ENCODE assay signal across 14 cellular contexts in the genomic region with DNA sequence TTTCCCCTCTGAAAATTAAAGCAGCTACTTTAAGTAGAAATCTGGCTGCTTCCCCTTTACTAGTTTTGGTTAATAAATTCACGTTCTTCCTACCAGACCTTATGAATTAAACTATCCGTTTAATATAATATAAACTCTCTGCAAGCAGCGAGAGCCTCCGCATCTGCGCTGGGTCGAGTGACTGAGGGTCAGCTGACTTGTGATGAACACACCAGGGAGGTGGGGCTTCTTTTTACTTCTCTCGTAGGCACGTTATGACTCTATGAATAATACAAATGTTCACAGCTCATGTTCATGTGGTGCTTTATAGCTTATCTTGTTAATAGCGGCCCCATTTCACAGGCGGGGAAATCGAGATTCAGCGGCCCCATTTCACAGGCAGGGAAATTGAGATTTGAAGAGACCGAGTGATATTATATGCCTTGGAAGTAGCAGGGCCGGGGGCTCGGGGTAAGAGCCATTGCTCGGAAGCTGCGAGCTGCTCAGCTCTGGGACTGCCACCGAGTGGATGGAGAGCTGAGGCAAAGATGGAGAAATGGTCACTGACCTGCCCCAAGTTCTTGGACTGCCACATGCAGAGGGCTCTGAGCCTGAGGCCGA. TPM values are rescaled to one million over a fixed set of nuclear protein-coding genes. Genes with fewer than 3 reads are reported as not detected.
DNase-seq lines count a peak whose midpoint lies in the region; ATAC-seq and TF ChIP-seq lines count a peak whose summit lies in the region.
"Had no signal": no experiment of that assay in that cellular context is flagged by ENCODE, and none has a peak within 500 bp of the region (broad histone marks: within the 10 kb centered on the region; RNA-seq: fewer than 3 reads in every experiment).

No MANE protein-coding gene starts in this region.

- no peak overlapping the region for H4K91ac ChIP-seq in H9 (ENCODE audit: insufficient read length, low read depth, low read length)

- H4K20me1 ChIP-seq in H9 (ENCODE audit: control insufficient read depth, insufficient read depth, insufficient read length) = peaks cover 3% of the 10 kb centered on the region

- H3K4me3 Mint-ChIP-seq in effector memory CD8-positive, alpha-beta T cell = peak overlapping the region; percentile 51 to 53
- peak overlapping the region; percentile 2 to 85 (median 57) for H3K4me3 Mint-ChIP-seq in naive thymus-derived CD4-positive, alpha-beta T cell
- H3K4me3 Mint-ChIP-seq in H9 = no peak overlapping the region

- TF ChIP-seq CTCF in H9 (conservative IDR thresholded peaks at IDR 0.05) = no peak

- no peaks in the 10 kb centered on the region for H3K4me1 ChIP-seq in ACC112 (ENCODE audit: control insufficient read depth, insufficient read depth, low read length, unreplicated experiment)
- H3K4me1 ChIP-seq in naive thymus-derived CD4-positive, alpha-beta T cell (ENCODE audit: control insufficient read depth in 2 of 2, insufficient read depth in 2 of 2, low read length in 2 of 2) = peaks cover 10 to 38% of the 10 kb centered on the region in 2 donors
- peaks cover 7% of the 10 kb centered on the region; the same call in 1 of the 2 replicates for H3K4me1 ChIP-seq in H9 (ENCODE audit: insufficient read depth, low read length)

- peaks cover 7% of the 10 kb centered on the region for H3K36me3 Mint-ChIP-seq in effector memory CD8-positive, alpha-beta T cell (ENCODE audit: insufficient read depth)
- peaks cover 0 to 38% (median 0%) of the 10 kb centered on the region in 5 donors for H3K36me3 Mint-ChIP-seq in naive thymus-derived CD4-positive, alpha-beta T cell
- peaks cover 0 to 10% (median 0%) of the 10 kb centered on the region in 3 experiments; a peak in 2 of 7 replicates for H3K36me3 Mint-ChIP-seq in H9 (ENCODE audit: insufficient read depth in 1 of 3, low read depth in 3 of 3)

- ATAC-seq in effector memory CD8-positive, alpha-beta T cell (replicated peaks) = no peak
- no peak for ATAC-seq in naive thymus-derived CD4-positive, alpha-beta T cell

- no peak overlapping the region for H3K18ac ChIP-seq in H9 (ENCODE audit: insufficient read length, low read depth, low read length)

- H3K9ac ChIP-seq in H9 (ENCODE audit: extremely low read depth, insufficient read length, low read length) = no peak overlapping the region

- POLR2A ChIA-PET in naive thymus-derived CD4-positive, alpha-beta T cell (lab: Charles Lee) = interaction anchor here (0.6 kb wide), 1 partner anchor 13 kb away, joined by 3 read pairs; no protein-coding TSS in a partner anchor

- H2BK5ac ChIP-seq in H9 (ENCODE audit: insufficient read length, low read length) = no peak overlapping the region

- H3K4me1 Mint-ChIP-seq in effector memory CD8-positive, alpha-beta T cell (ENCODE audit: low read depth in 2 of 2) = peaks cover 43 to 45% of the 10 kb centered on the region in 2 donors
- H3K4me1 Mint-ChIP-seq in naive thymus-derived CD4-positive, alpha-beta T cell = peaks cover 48 to 66% (median 55%) of the 10 kb centered on the region in 7 donors
- peaks cover 39 to 51% of the 10 kb centered on the region in 2 experiments for H3K4me1 Mint-ChIP-seq in H9

- H3K79me1 ChIP-seq in H9 (ENCODE audit: insufficient read depth, low read depth, low read length, poor library complexity, severe bottlenecking) = no peaks in the 10 kb centered on the region

- H3K14ac ChIP-seq in H9 (ENCODE audit: insufficient read depth, low read length) = no peak overlapping the region

- H2AK5ac ChIP-seq in H9 (ENCODE audit: insufficient read length, low read length) = no peak overlapping the region

- no peak overlapping the region for H3K56ac ChIP-seq in H9 (ENCODE audit: insufficient read length, low read depth, low read length)

- H2BK20ac ChIP-seq in H9 (ENCODE audit: low read depth, low read length, poor library complexity, severe bottlenecking) = no peak overlapping the region

- H2BK12ac ChIP-seq in H9 (ENCODE audit: insufficient read length, low read depth, low read length) = no peak overlapping the region

- H3K4me2 ChIP-seq in H9 (ENCODE audit: insufficient read depth, insufficient read length, low read length) = no peak overlapping the region

- CTCF ChIA-PET in naive thymus-derived CD4-positive, alpha-beta T cell (lab: Charles Lee) = no interaction called here

- no peak overlapping the region for H4K8ac ChIP-seq in H9 (replicated peaks; ENCODE audit: insufficient read length, low read depth, low read length)

- H3K27me3 ChIP-seq in ACC112 (ENCODE audit: insufficient read depth, low read length) = peaks cover 52% of the 10 kb centered on the region
- H3K27me3 ChIP-seq in naive thymus-derived CD4-positive, alpha-beta T cell (ENCODE audit: control insufficient read depth in 2 of 2, insufficient read depth in 2 of 2, low read length in 2 of 2) = no peaks in the 10 kb centered on the region
- H3K27me3 ChIP-seq in H9 (ENCODE audit: insufficient read depth, low read length) = no peaks in the 10 kb centered on the region

- no peaks in the 10 kb centered on the region for H3K23me2 ChIP-seq in H9 (ENCODE audit: insufficient read length, low read depth, low read length, poor library complexity, severe bottlenecking)

- H3T11ph ChIP-seq in H9 (ENCODE audit: low read length) = no peak overlapping the region

- H3K27ac Mint-ChIP-seq in effector memory CD8-positive, alpha-beta T cell = peak overlapping the region; percentile 52 to 72
- H3K27ac Mint-ChIP-seq in naive thymus-derived CD4-positive, alpha-beta T cell = peak overlapping the region in 8 of 9 donors; percentile 3 to 99 (median 66)
- H3K27ac Mint-ChIP-seq in H9 = no peak overlapping the region

- peak overlapping the region; percentile 70 for H3K4me3 ChIP-seq in ACC112 (ENCODE audit: low read depth, low read length)
- no peak overlapping the region for H3K4me3 ChIP-seq in naive thymus-derived CD4-positive, alpha-beta T cell (ENCODE audit: low read length)

- no peak overlapping the region for H4K5ac ChIP-seq in H9 (ENCODE audit: insufficient read length, low read depth, low read length)

- H3K23ac ChIP-seq in H9 (ENCODE audit: insufficient read length, low read depth, low read length) = no peak overlapping the region

- H2AFZ ChIP-seq in ACC112 (ENCODE audit: low read length, unreplicated experiment) (peak overlapping the region; percentile 80), H9 (ENCODE audit: low read length) (no peak overlapping the region)

- no peaks in the 10 kb centered on the region for H3K9me3 Mint-ChIP-seq in effector memory CD8-positive, alpha-beta T cell
- H3K9me3 Mint-ChIP-seq in naive thymus-derived CD4-positive, alpha-beta T cell = peaks cover 0 to 25% (median 0%) of the 10 kb centered on the region in 11 donors
- H3K9me3 Mint-ChIP-seq in H9 = no peaks in the 10 kb centered on the region

- H3K36me3 ChIP-seq in ACC112 (ENCODE audit: insufficient read depth, low read length) = no peaks in the 10 kb centered on the region
- no peaks in the 10 kb centered on the region for H3K36me3 ChIP-seq in naive thymus-derived CD4-positive, alpha-beta T cell (ENCODE audit: control insufficient read depth in 2 of 3, insufficient read depth in 3 of 3, low read length in 3 of 3)

- H3K79me2 ChIP-seq in ACC112 (ENCODE audit: control insufficient read depth, insufficient read depth, low read length, unreplicated experiment) = no peaks in the 10 kb centered on the region
- no peaks in the 10 kb centered on the region for H3K79me2 ChIP-seq in H9 (ENCODE audit: insufficient read depth, low read length)

- no CpG with 5 or more reads among the region's 19 CpGs for WGBS in H9 (ENCODE audit: extremely low coverage, insufficient read length, low lambda C conversion rate)

- H3K27ac ChIP-seq in ACC112 (ENCODE audit: low read depth, low read length) (no peak overlapping the region; the same call in 1 of the 2 replicates), H9 (ENCODE audit: insufficient read length, low read depth, low read length) (no peak overlapping the region)
- H3K27ac ChIP-seq in naive thymus-derived CD4-positive, alpha-beta T cell (ENCODE audit: low read depth, low read length) = no peak overlapping the region

- no peaks in the 10 kb centered on the region for H3K9me3 ChIP-seq in naive thymus-derived CD4-positive, alpha-beta T cell (ENCODE audit: control insufficient read depth in 2 of 3, low read length in 3 of 3)
- H3K9me3 ChIP-seq in H9 (ENCODE audit: control insufficient read depth, low read depth, low read length) = no peaks in the 10 kb centered on the region

- DNase-seq in ELR (ENCODE audit: low read depth) (peak; percentile 36), NCI-H526 treated with DMSO at 0.1 percent for 48 hours (lab: John Stamatoyannopoulos, UW) (no peak), NCI-H69 (lab: John Stamatoyannopoulos, UW) (no peak), NCI-H2107 (lab: John Stamatoyannopoulos, UW) (no peak), H9 (no peak)
- DNase-seq in effector memory CD8-positive, alpha-beta T cell = no peak
- DNase-seq in naive thymus-derived CD4-positive, alpha-beta T cell = no peak
- DNase-seq: dermis blood vessel endothelial cell, DMS53, hippocampal formation, Karpas-422, substantia nigra had no signal

- H3K4ac ChIP-seq in H9 (ENCODE audit: low read depth, low read length) = no peak overlapping the region

- H2BK120ac ChIP-seq in H9 (ENCODE audit: low read depth, low read length, poor library complexity, severe bottlenecking) = no peak overlapping the region

- H3K27me3 Mint-ChIP-seq in effector memory CD8-positive, alpha-beta T cell = peaks cover 5 to 28% of the 10 kb centered on the region in 2 donors
- peaks cover 0 to 4% (median 2%) of the 10 kb centered on the region in 5 donors for H3K27me3 Mint-ChIP-seq in naive thymus-derived CD4-positive, alpha-beta T cell
- H3K27me3 Mint-ChIP-seq in H9 (ENCODE audit: low read depth) = peaks cover 9% of the 10 kb centered on the region

- no peak overlapping the region for H2BK15ac ChIP-seq in H9 (ENCODE audit: low read depth, low read length)

- intact Hi-C loops in naive thymus-derived CD4-positive, alpha-beta T cell (cut with micrococcal nuclease) = no loop called here

RNA-seq across cellular contexts. Expression of a gene that starts 8.3 kb away (rescaled TPM):
- total RNA-seq in naive thymus-derived CD4-positive, alpha-beta T cell = under 1 TPM in 2 of 5 experiments, not detected in 3; 0.07 to 0.48 TPM
- not detected for polyA plus RNA-seq in naive thymus-derived CD4-positive, alpha-beta T cell
- 0.70 and 1.2 TPM in 2 replicates for total RNA-seq in H9 (2021)
- total RNA-seq: myocyte had no signal

Comparison
In these comparisons a context has a peak if more than half of its experiments do, and no peak if none do; other contexts are left out.
1. H3K27ac Mint-ChIP-seq: peak in effector memory CD8-positive, alpha-beta T cell (2 of 2) and naive thymus-derived CD4-positive, alpha-beta T cell (8 of 9); none in H9 (0 of 3).
2. H3K4me3 Mint-ChIP-seq: peak in effector memory CD8-positive, alpha-beta T cell (2 of 2) and naive thymus-derived CD4-positive, alpha-beta T cell (10 of 10); none in H9 (0 of 2).